Comparison of ENCODE assay signal across 8 cellular contexts in the genomic region with DNA sequence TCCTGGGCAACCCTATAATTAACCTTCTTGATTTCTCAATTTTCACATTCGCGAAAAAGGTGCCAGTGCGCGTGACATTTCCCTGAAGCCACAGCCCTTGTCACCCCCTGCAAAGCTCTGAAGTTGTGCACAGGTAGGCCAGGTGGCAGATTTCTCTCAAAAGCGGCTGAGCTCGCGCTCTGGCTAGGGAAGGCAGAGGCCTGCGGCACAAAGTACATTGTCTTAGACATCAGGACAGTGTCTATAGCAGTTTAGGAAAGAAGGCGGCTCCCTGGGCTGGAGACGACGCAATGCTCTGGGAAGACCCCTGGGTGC. TPM values are rescaled to one million over a fixed set of nuclear protein-coding genes. Genes with fewer than 3 reads are reported as not detected.
DNase-seq lines count a peak whose midpoint lies in the region; ATAC-seq and TF ChIP-seq lines count a peak whose summit lies in the region.

No MANE protein-coding gene starts in this region.

- DNase-seq in AG09309 (ENCODE audit: low read depth) (no peak), NCI-H1105 treated with DMSO at 0.1 percent for 48 hours (lab: John Stamatoyannopoulos, UW) (peak; percentile 77), neural crest cell (ENCODE audit: low read depth, low spot score) (no peak), NCI-H526 treated with DMSO at 0.1 percent for 48 hours (lab: John Stamatoyannopoulos, UW) (no peak), NCI-H2196 treated with DMSO at 0.1 percent for 48 hours (lab: John Stamatoyannopoulos, UW; ENCODE audit: unreplicated experiment) (no peak)

- H3K27ac Mint-ChIP-seq in neural crest cell (ENCODE audit: unreplicated experiment) = peak overlapping the region; percentile 76

- no peaks in the 10 kb centered on the region for H3K36me3 ChIP-seq in duodenal mucosa (ENCODE audit: control insufficient read depth in 1 of 2, insufficient read depth in 2 of 2, low read length in 2 of 2)

- H3K4me3 ChIP-seq in AG09309 (ENCODE audit: control insufficient read depth, low read depth, low read length) (peak overlapping the region; percentile 84), duodenal mucosa (ENCODE audit: low read depth in 1 of 2, low read length in 2 of 2) (peak overlapping the region; percentile 87 to 90)

- TF ChIP-seq CTCF in AG09309 (IDR thresholded peaks at IDR 0.05; ENCODE audit: control insufficient read depth, insufficient read depth, low read depth, low read length, missing control alignments) (no peak), neural crest cell (conservative IDR thresholded peaks at IDR 0.05) (no peak)

- no peaks in the 10 kb centered on the region for H3K27me3 Mint-ChIP-seq in neural crest cell (ENCODE audit: low read depth)

- H3K4me1 Mint-ChIP-seq in neural crest cell = peaks cover 27% of the 10 kb centered on the region

- peaks cover 10% of the 10 kb centered on the region for H3K36me3 Mint-ChIP-seq in neural crest cell (ENCODE audit: low read depth)

- peaks cover 3 to 4% of the 10 kb centered on the region in 2 donors for H3K9me3 ChIP-seq in duodenal mucosa (ENCODE audit: control insufficient read depth in 1 of 2, low read length in 2 of 2)

- peak overlapping the region; percentile 7 for H3K27ac ChIP-seq in duodenal mucosa (ENCODE audit: low read depth, low read length)

- peaks cover 15 to 24% of the 10 kb centered on the region in 2 donors for H3K4me1 ChIP-seq in duodenal mucosa (ENCODE audit: control insufficient read depth in 1 of 2, insufficient read depth in 2 of 2, low read length in 2 of 2)

- peak overlapping the region; percentile 96 for H3K4me3 Mint-ChIP-seq in neural crest cell

- H3K27me3 ChIP-seq in duodenal mucosa (ENCODE audit: control insufficient read depth in 1 of 2, insufficient read depth in 2 of 2, low read length in 2 of 2) = no peaks in the 10 kb centered on the region

- H3K9me3 Mint-ChIP-seq in neural crest cell = peaks cover 8% of the 10 kb centered on the region

- ATAC-seq in GM19463 (IDR thresholded peaks at IDR 0.05; ENCODE audit: unreplicated experiment) (peak; percentile 2), HG02798 (IDR thresholded peaks at IDR 0.05; ENCODE audit: poor library complexity, unreplicated experiment) (no peak)

- peak overlapping the region; percentile 79 to 80 for H3K9ac ChIP-seq in duodenal mucosa (ENCODE audit: low read depth in 1 of 2, low read length in 2 of 2)

RNA-seq across cellular contexts. Expression of gene ZNF14, which starts 42.9 kb away (rescaled TPM):
- total RNA-seq in neural crest cell = 8.2 and 9.3 TPM in 2 replicates

RNA-seq across cellular contexts. Expression of gene ZNF506, which starts 45.7 kb away (rescaled TPM):
- total RNA-seq in neural crest cell = 3.7 and 5.0 TPM in 2 replicates
